ENCODE assay signal across 8 cellular contexts in the genomic region with DNA sequence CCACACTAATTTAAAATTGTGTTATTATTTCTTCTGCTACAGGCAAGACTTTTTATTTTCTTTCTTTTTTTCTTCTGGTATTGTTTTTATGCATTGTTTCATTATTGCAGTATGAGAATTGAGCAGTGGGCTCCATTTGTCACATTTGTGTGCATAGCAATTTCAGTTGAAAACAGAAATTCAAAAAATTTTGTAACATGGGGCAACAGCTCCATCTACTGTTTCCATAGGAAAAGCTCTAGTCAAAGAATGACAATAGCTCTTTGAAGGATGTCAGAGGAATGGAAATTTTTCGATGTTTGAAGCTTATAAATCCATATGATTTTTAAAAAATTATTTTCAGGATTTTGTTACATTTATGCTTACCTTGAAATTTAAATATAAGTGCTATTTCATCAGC.
DNase-seq lines count a peak whose midpoint lies in the region; ATAC-seq and TF ChIP-seq lines count a peak whose summit lies in the region.

No MANE protein-coding gene starts in this region.

- H3K79me2 ChIP-seq in HCT116 (ENCODE audit: insufficient read depth, low read length), result no peaks in the 10 kb centered on the region

- no peaks in the 10 kb centered on the region for H4K20me1 ChIP-seq in HCT116 (ENCODE audit: insufficient read depth)

- no peaks in the 10 kb centered on the region for H3K9me3 ChIP-seq in HCT116 (ENCODE audit: control insufficient read depth in 1 of 2, insufficient read depth in 1 of 2, low read depth in 1 of 2, low read length in 2 of 2)

- no peak overlapping the region for H3K27ac ChIP-seq in HCT116 (ENCODE audit: low read depth, low read length)
- H3K27ac ChIP-seq in coronary artery, result no peak overlapping the region

- no peak; the same call in 1 of the 2 replicates for ATAC-seq in HCT116
- no peak for ATAC-seq in GM21360 (IDR thresholded peaks at IDR 0.05; ENCODE audit: unreplicated experiment)

- DNase-seq in NCI-H1436 (lab: John Stamatoyannopoulos, UW) (peak; percentile 5), NCI-H1436 treated with DMSO at 0.1 percent for 48 hours (lab: John Stamatoyannopoulos, UW) (no peak), HCT116 (ENCODE audit: low read depth, low spot score) (peak; percentile 10), NCI-H460 (ENCODE audit: extremely low read depth, low read depth) (peak; percentile 27), coronary artery (ENCODE audit: low spot score) (no peak), middle frontal gyrus (ENCODE audit: extremely low spot score, low spot score) (peak; percentile 38), NCI-H2029 (lab: John Stamatoyannopoulos, UW) (no peak)

- no TSS peak for BruUV-seq in HCT116 (replicated peaks; lab: Mats Ljungman, UMichigan)

- peaks cover 22% of the 10 kb centered on the region for H3K27me3 ChIP-seq in HCT116 (ENCODE audit: insufficient read depth, low read length)

- intact Hi-C loops in HCT116 (cut with micrococcal nuclease), result loop anchor here (5.0 kb wide), 3 partner anchors 271 to 1471 kb away; a partner anchor contains a TSS

- no peaks in the 10 kb centered on the region for H3K36me3 ChIP-seq in HCT116 (ENCODE audit: control insufficient read depth in 1 of 2, insufficient read depth in 2 of 2, low read length in 2 of 2)

- no peak overlapping the region for H3K4me2 ChIP-seq in HCT116 (ENCODE audit: low read length)

- CTCF ChIA-PET in HCT116 (lab: Charles Lee), result interaction anchor here (0.6 to 3.3 kb wide), 11 partner anchors 9 to 383 kb away, joined by 3 to 23 read pairs (median 4); no protein-coding TSS in a partner anchor

- no peak for TF ChIP-seq POLR2A in HCT116 (IDR thresholded peaks at IDR 0.05; ENCODE audit: borderline replicate concordance, extremely low read depth, insufficient read depth, insufficient read length)

- H3K4me3 ChIP-seq in HCT116 (replicated peaks in 1 of 2; ENCODE audit: low read depth in 1 of 2, low read length in 2 of 2) (no peak overlapping the region), coronary artery (no peak overlapping the region)

- H3K4me1 ChIP-seq in HCT116 (ENCODE audit: control insufficient read depth in 1 of 2, insufficient read depth in 2 of 2, low read length in 2 of 2), result no peaks in the 10 kb centered on the region

- H3K9ac ChIP-seq in HCT116 (ENCODE audit: low read length), result no peak overlapping the region

- H3K9me2 ChIP-seq in HCT116 (ENCODE audit: insufficient read depth), result no peaks in the 10 kb centered on the region

- RAD21 ChIA-PET in HCT116 (lab: Charles Lee; ENCODE audit: low non-redundant PET in 1 of 2, low total read pairs in 2 of 2, uncharacterized antibody in 2 of 2, unreplicated experiment in 2 of 2), result no interaction called here

- peak; percentile 63 for TF ChIP-seq RAD21 in HCT116 (IDR thresholded peaks at IDR 0.05; ENCODE audit: low read depth)

- TF ChIP-seq CTCF in HCT116 (IDR thresholded peaks at IDR 0.05 in 2 of 3, conservative IDR thresholded peaks at IDR 0.05 in 1 of 3; ENCODE audit: borderline replicate concordance in 1 of 3, insufficient read depth in 1 of 3, low read depth in 2 of 3, low read length in 2 of 3), result peak; percentile 32 to 74 (median 60); a peak in 5 of 6 replicates
- TF ChIP-seq CTCF in coronary artery (IDR thresholded peaks at IDR 0.05), result peak; percentile 43

- POLR2A ChIA-PET in HCT116 (lab: Charles Lee), result interaction anchor here (1.4 kb wide), 1 partner anchor 9 kb away, joined by 3 read pairs; no protein-coding TSS in a partner anchor

- no peak overlapping the region for H2AFZ ChIP-seq in HCT116 (ENCODE audit: low read depth, low read length, poor library complexity, severe bottlenecking)

TF ChIP-seq in HCT116, 20 proteins besides CTCF, POLR2A, EP300 and RAD21:
- TF ChIP-seq JUND (IDR thresholded peaks at IDR 0.05), result no peak
- no peak for TF ChIP-seq YY1 (IDR thresholded peaks at IDR 0.05; ENCODE audit: extremely low read depth, insufficient replicate concordance, low read depth, low read length)
- TF ChIP-seq, protein P1, sequence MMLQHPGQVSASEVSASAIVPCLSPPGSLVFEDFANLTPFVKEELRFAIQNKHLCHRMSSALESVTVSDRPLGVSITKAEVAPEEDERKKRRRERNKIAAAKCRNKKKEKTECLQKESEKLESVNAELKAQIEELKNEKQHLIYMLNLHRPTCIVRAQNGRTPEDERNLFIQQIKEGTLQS (IDR thresholded peaks at IDR 0.05), result no peak
- TF ChIP-seq, protein P2, sequence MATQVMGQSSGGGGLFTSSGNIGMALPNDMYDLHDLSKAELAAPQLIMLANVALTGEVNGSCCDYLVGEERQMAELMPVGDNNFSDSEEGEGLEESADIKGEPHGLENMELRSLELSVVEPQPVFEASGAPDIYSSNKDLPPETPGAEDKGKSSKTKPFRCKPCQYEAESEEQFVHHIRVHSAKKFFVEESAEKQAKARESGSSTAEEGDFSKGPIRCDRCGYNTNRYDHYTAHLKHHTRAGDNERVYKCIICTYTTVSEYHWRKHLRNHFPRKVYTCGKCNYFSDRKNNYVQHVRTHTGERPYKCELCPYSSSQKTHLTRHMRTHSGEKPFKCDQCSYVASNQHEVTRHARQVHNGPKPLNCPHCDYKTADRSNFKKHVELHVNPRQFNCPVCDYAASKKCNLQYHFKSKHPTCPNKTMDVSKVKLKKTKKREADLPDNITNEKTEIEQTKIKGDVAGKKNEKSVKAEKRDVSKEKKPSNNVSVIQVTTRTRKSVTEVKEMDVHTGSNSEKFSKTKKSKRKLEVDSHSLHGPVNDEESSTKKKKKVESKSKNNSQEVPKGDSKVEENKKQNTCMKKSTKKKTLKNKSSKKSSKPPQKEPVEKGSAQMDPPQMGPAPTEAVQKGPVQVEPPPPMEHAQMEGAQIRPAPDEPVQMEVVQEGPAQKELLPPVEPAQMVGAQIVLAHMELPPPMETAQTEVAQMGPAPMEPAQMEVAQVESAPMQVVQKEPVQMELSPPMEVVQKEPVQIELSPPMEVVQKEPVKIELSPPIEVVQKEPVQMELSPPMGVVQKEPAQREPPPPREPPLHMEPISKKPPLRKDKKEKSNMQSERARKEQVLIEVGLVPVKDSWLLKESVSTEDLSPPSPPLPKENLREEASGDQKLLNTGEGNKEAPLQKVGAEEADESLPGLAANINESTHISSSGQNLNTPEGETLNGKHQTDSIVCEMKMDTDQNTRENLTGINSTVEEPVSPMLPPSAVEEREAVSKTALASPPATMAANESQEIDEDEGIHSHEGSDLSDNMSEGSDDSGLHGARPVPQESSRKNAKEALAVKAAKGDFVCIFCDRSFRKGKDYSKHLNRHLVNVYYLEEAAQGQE (IDR thresholded peaks at IDR 0.05; ENCODE audit: low read depth), result no peak
- no peak for TF ChIP-seq SRF (IDR thresholded peaks at IDR 0.05; ENCODE audit: low read depth)
- no peak for TF ChIP-seq EZH2phosphoT487 (IDR thresholded peaks at IDR 0.05; ENCODE audit: borderline replicate concordance)
- no peak for TF ChIP-seq SIN3A (IDR thresholded peaks at IDR 0.05; ENCODE audit: low read depth)
- TF ChIP-seq, protein P3, sequence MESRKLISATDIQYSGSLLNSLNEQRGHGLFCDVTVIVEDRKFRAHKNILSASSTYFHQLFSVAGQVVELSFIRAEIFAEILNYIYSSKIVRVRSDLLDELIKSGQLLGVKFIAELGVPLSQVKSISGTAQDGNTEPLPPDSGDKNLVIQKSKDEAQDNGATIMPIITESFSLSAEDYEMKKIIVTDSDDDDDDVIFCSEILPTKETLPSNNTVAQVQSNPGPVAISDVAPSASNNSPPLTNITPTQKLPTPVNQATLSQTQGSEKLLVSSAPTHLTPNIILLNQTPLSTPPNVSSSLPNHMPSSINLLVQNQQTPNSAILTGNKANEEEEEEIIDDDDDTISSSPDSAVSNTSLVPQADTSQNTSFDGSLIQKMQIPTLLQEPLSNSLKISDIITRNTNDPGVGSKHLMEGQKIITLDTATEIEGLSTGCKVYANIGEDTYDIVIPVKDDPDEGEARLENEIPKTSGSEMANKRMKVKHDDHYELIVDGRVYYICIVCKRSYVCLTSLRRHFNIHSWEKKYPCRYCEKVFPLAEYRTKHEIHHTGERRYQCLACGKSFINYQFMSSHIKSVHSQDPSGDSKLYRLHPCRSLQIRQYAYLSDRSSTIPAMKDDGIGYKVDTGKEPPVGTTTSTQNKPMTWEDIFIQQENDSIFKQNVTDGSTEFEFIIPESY (IDR thresholded peaks at IDR 0.05; ENCODE audit: extremely low read depth, insufficient replicate concordance, low read length), result no peak
- no peak for TF ChIP-seq ELF1 (IDR thresholded peaks at IDR 0.05; ENCODE audit: borderline replicate concordance, low read depth)
- TF ChIP-seq EZH2 (IDR thresholded peaks at IDR 0.05), result no peak
- no peak for TF ChIP-seq ZNF274 (IDR thresholded peaks at IDR 0.05; ENCODE audit: low read depth, low read length)
- TF ChIP-seq CEBPB (IDR thresholded peaks at IDR 0.05; ENCODE audit: low read depth), result no peak
- TF ChIP-seq SP1 (IDR thresholded peaks at IDR 0.05; ENCODE audit: low read depth), result no peak
- TF ChIP-seq CBX3 (IDR thresholded peaks at IDR 0.05; ENCODE audit: low read depth), result no peak
- no peak for TF ChIP-seq FOSL1 (IDR thresholded peaks at IDR 0.05; ENCODE audit: low read depth)
- TF ChIP-seq EGR1 (IDR thresholded peaks at IDR 0.05; ENCODE audit: low read depth), result no peak

Comparison
In these comparisons a context has a peak if more than half of its experiments do, and no peak if none do; other contexts are left out.
1. DNase-seq: peak in NCI-H1436 (single experiment), HCT116 (single experiment), NCI-H460 (single experiment) and middle frontal gyrus (single experiment); none in NCI-H1436 treated with DMSO at 0.1 percent for 48 hours (single experiment), coronary artery (single experiment) and NCI-H2029 (single experiment).